Comparison of ENCODE assay signal across 29 cellular contexts in genomic region chr10:21159669-21160068, GRCh38.
DNase-seq lines count a peak whose midpoint lies in the region; ATAC-seq and TF ChIP-seq lines count a peak whose summit lies in the region.
"Had no signal": no experiment of that assay in that cellular context is flagged by ENCODE, and none has a peak within 500 bp of the region (broad histone marks: within the 10 kb centered on the region; RNA-seq: fewer than 3 reads in every experiment).

No MANE protein-coding gene starts in this region.

- H3K27ac Mint-ChIP-seq in WTC11: no peak overlapping the region; the same call in 1 of the 2 replicates
- H3K27ac Mint-ChIP-seq: activated CD4-positive, alpha-beta T cell treated with anti-CD3 and anti-CD28 coated beads, Interleukin-2, amount 10 ng/mL, durations not matched to agents 24 days and 14 days; activated naive CD8-positive, alpha-beta T cell treated with anti-CD3 and anti-CD28 coated beads for 36 hours; CD14-positive monocyte had no signal

- H4K20me1 ChIP-seq in HCT116 (ENCODE audit: insufficient read depth): no peaks in the 10 kb centered on the region

- no peak overlapping the region for H3K4me3 Mint-ChIP-seq in WTC11
- H3K4me3 Mint-ChIP-seq: activated CD4-positive, alpha-beta T cell treated with anti-CD3 and anti-CD28 coated beads, Interleukin-2, amount 10 ng/mL, durations not matched to agents 24 days and 14 days; activated naive CD8-positive, alpha-beta T cell treated with anti-CD3 and anti-CD28 coated beads for 36 hours; CD14-positive monocyte had no signal

- H3K27me3 ChIP-seq in HCT116 (ENCODE audit: insufficient read depth, low read length): no peaks in the 10 kb centered on the region
- no peaks in the 10 kb centered on the region for H3K27me3 ChIP-seq in left lung
- H3K27me3 ChIP-seq: right atrium auricular region had no signal

- H2AFZ ChIP-seq in HCT116 (ENCODE audit: low read depth, low read length, poor library complexity, severe bottlenecking): no peak overlapping the region

- TF ChIP-seq POLR2A in HCT116 (IDR thresholded peaks at IDR 0.05; ENCODE audit: borderline replicate concordance, extremely low read depth, insufficient read depth, insufficient read length): no peak

- POLR2A ChIA-PET in HCT116 (lab: Charles Lee) (no interaction called here), WTC11 (lab: Charles Lee) (interaction anchor here (0.8 kb wide), 1 partner anchor 13 kb away, joined by 3 read pairs; no protein-coding TSS in a partner anchor)

- peaks cover 28% of the 10 kb centered on the region for H3K9me3 Mint-ChIP-seq in WTC11
- H3K9me3 Mint-ChIP-seq: activated naive CD8-positive, alpha-beta T cell treated with anti-CD3 and anti-CD28 coated beads for 36 hours had no signal

- TF ChIP-seq RAD21 in HCT116 (IDR thresholded peaks at IDR 0.05; ENCODE audit: low read depth): no peak

- no peaks in the 10 kb centered on the region for H3K79me2 ChIP-seq in HCT116 (ENCODE audit: insufficient read depth, low read length)

- H3K9me3 ChIP-seq in HCT116 (ENCODE audit: control insufficient read depth in 1 of 2, insufficient read depth in 1 of 2, low read depth in 1 of 2, low read length in 2 of 2) (no peaks in the 10 kb centered on the region), left lung (no peaks in the 10 kb centered on the region)
- H3K9me3 ChIP-seq: right atrium auricular region had no signal

- ATAC-seq in HCT116 (0 out of 2 replicates have a peak, but pooled peaks have one; percentile 42), WTC11 (peak; percentile 8; the same call in 1 of the 2 replicates), left lung (peak; percentile 49), GM18520 (IDR thresholded peaks at IDR 0.05; ENCODE audit: unreplicated experiment) (no peak)
- ATAC-seq: left lobe of liver had no signal

- no peak overlapping the region for H3K4me2 ChIP-seq in HCT116 (ENCODE audit: low read length)

- H3K4me3 ChIP-seq in HCT116 (replicated peaks in 1 of 2; ENCODE audit: low read depth in 1 of 2, low read length in 2 of 2) (no peak overlapping the region), left lung (no peak overlapping the region)
- H3K4me3 ChIP-seq: coronary artery, right atrium auricular region had no signal

- H3K4me1 ChIP-seq in HCT116 (ENCODE audit: control insufficient read depth in 1 of 2, insufficient read depth in 2 of 2, low read length in 2 of 2): peaks cover 0 to 3% of the 10 kb centered on the region in 2 experiments; a peak in 1 of 4 replicates
- no peaks in the 10 kb centered on the region for H3K4me1 ChIP-seq in left lung
- H3K4me1 ChIP-seq: right atrium auricular region had no signal

- no TSS peak for BruUV-seq in HCT116 (replicated peaks; lab: Mats Ljungman, UMichigan)

- peaks cover 30% of the 10 kb centered on the region for H3K4me1 Mint-ChIP-seq in WTC11
- H3K4me1 Mint-ChIP-seq: activated CD4-positive, alpha-beta T cell treated with anti-CD3 and anti-CD28 coated beads, Interleukin-2, amount 10 ng/mL, durations not matched to agents 24 days and 14 days; activated naive CD8-positive, alpha-beta T cell treated with anti-CD3 and anti-CD28 coated beads for 36 hours; CD14-positive monocyte had no signal

- H3K9ac ChIP-seq in HCT116 (ENCODE audit: low read length): no peak overlapping the region

- H3K27ac ChIP-seq in HCT116 (ENCODE audit: low read depth, low read length) (no peak overlapping the region), left lung (no peak overlapping the region)
- H3K27ac ChIP-seq: coronary artery, HL-60, right atrium auricular region had no signal

- no peaks in the 10 kb centered on the region for H3K36me3 ChIP-seq in HCT116 (ENCODE audit: control insufficient read depth in 1 of 2, insufficient read depth in 2 of 2, low read length in 2 of 2)
- H3K36me3 ChIP-seq in left lung: no peaks in the 10 kb centered on the region
- H3K36me3 ChIP-seq: right atrium auricular region had no signal

- RAD21 ChIA-PET in HCT116 (lab: Charles Lee; ENCODE audit: low non-redundant PET in 1 of 2, low total read pairs in 2 of 2, uncharacterized antibody in 2 of 2, unreplicated experiment in 2 of 2): no interaction called here

- intact Hi-C loops in HCT116 (cut with micrococcal nuclease): no loop called here
- intact Hi-C loops in left lung (cut with DNase I): no loop called here

- CTCF ChIA-PET in HCT116 (lab: Charles Lee): interaction anchor here (1.5 kb wide), 1 partner anchor 12 kb away, joined by 3 read pairs; no protein-coding TSS in a partner anchor
- CTCF ChIA-PET in WTC11 (lab: Charles Lee): interaction anchor here (1.6 kb wide), 1 partner anchor 13 kb away, joined by 5 read pairs; no protein-coding TSS in a partner anchor

- TF ChIP-seq CTCF in HCT116 (IDR thresholded peaks at IDR 0.05 in 2 of 3, conservative IDR thresholded peaks at IDR 0.05 in 1 of 3; ENCODE audit: borderline replicate concordance in 1 of 3, insufficient read depth in 1 of 3, low read depth in 2 of 3, low read length in 2 of 3): no peak; a peak in 2 of 6 replicates
- TF ChIP-seq CTCF in WTC11 (IDR thresholded peaks at IDR 0.05): no peak
- no peak for TF ChIP-seq CTCF in left lung (IDR thresholded peaks at IDR 0.05)

- no peaks in the 10 kb centered on the region for H3K27me3 Mint-ChIP-seq in WTC11 (ENCODE audit: low read depth)

- peaks cover 27% of the 10 kb centered on the region for H3K36me3 Mint-ChIP-seq in WTC11
- H3K36me3 Mint-ChIP-seq: activated naive CD8-positive, alpha-beta T cell treated with anti-CD3 and anti-CD28 coated beads for 36 hours had no signal

- peak; percentile 75 for DNase-seq in NCI-H1092 treated with DMSO at 0.1 percent for 48 hours (lab: John Stamatoyannopoulos, UW)
- no peak for DNase-seq in NCI-H1092 (lab: John Stamatoyannopoulos, UW)
- no peak for DNase-seq in HCT116 (ENCODE audit: low read depth, low spot score)
- no peak for DNase-seq in WTC11 (ENCODE audit: low spot score)
- DNase-seq in left lung: no peak
- DNase-seq in foreskin melanocyte: no peak
- no peak for DNase-seq in NCI-H1436 (lab: John Stamatoyannopoulos, UW)
- DNase-seq: 8988T; activated CD4-positive, alpha-beta T cell treated with anti-CD3 and anti-CD28 coated beads, Interleukin-2, amount 10 ng/mL, durations not matched to agents 24 days and 14 days; activated CD8-positive, alpha-beta memory T cell treated with anti-CD3 and anti-CD28 coated beads for 24 hours; activated effector memory CD4-positive, alpha-beta T cell treated with Interleukin-2 at 50 U/mL for 16 hours; activated naive CD8-positive, alpha-beta T cell treated with anti-CD3 and anti-CD28 coated beads for 36 hours; activated T-cell treated with anti-CD3 and anti-CD28 coated beads, Interleukin-2, amount 50 U/mL, for 1 hour; anterior cingulate cortex; DND-41; effector memory CD4-positive, alpha-beta T cell; GOT3; NCI-H1694; NCI-H226; NCI-H82; small intestine; stimulated activated naive CD4-positive, alpha-beta T cell; T1000 had no signal

- H3K9me2 ChIP-seq in HCT116 (ENCODE audit: insufficient read depth): no peaks in the 10 kb centered on the region

TF ChIP-seq in HCT116, 20 proteins besides CTCF, POLR2A, EP300 and RAD21 (continues in another document):
- TF ChIP-seq POLR2AphosphoS5 (IDR thresholded peaks at IDR 0.05; ENCODE audit: low read depth, low read length): no peak
- no peak for TF ChIP-seq TCF7L2 (IDR thresholded peaks at IDR 0.05; ENCODE audit: borderline replicate concordance, extremely low read depth, insufficient read depth, insufficient read length)
- TF ChIP-seq ELF1 (IDR thresholded peaks at IDR 0.05; ENCODE audit: borderline replicate concordance, low read depth): no peak
- TF ChIP-seq SP1 (IDR thresholded peaks at IDR 0.05; ENCODE audit: low read depth): no peak
- TF ChIP-seq FOSL1 (IDR thresholded peaks at IDR 0.05; ENCODE audit: low read depth): no peak

TF ChIP-seq in WTC11, 78 proteins besides CTCF, POLR2A, EP300 and RAD21 (continues in another document):
- TF ChIP-seq MLX (CRISPR knock-in tag; IDR thresholded peaks at IDR 0.05) (no peak), ZNF671 (CRISPR knock-in tag; IDR thresholded peaks at IDR 0.05) (no peak), CDX4 (CRISPR knock-in tag; IDR thresholded peaks at IDR 0.05; ENCODE audit: borderline replicate concordance) (no peak), OVOL2 (CRISPR knock-in tag; IDR thresholded peaks at IDR 0.05; ENCODE audit: borderline replicate concordance) (no peak), FOXP4 (CRISPR knock-in tag; IDR thresholded peaks at IDR 0.05) (no peak), GABPB1 (CRISPR knock-in tag; IDR thresholded peaks at IDR 0.05) (no peak), ATF1 (CRISPR knock-in tag; IDR thresholded peaks at IDR 0.05) (no peak)
